Comparison of ENCODE assay signal across 12 cellular contexts in the genomic region with DNA sequence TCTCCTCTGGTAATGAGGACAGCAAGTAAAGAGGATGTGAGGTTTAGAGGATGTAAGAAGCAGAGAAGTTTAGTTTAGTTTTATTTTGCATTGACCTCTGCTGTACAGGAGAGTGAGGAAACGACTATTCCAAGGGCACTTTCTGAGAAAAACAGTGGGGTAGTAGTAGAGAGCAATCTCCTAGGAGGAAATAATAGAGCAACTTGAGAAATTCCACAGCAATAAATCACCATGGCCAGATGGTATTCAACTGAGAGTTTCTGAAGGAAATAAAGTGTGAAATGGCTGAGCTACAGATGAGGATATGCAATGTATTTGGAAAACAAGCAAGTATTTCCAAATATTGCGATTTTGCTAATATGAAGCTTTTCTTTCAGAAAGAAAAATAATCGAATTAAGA.
DNase-seq lines count a peak whose midpoint lies in the region; ATAC-seq, FAIRE-seq and TF ChIP-seq lines count a peak whose summit lies in the region.
"Had no signal": no experiment of that assay in that cellular context is flagged by ENCODE, and none has a peak within 500 bp of the region (broad histone marks: within the 10 kb centered on the region; RNA-seq: fewer than 3 reads in every experiment).

No MANE protein-coding gene starts in this region.

- peak overlapping the region; percentile 11 for H3K27ac Mint-ChIP-seq in progenitor cell of endocrine pancreas

- peaks cover 16% of the 10 kb centered on the region for H3K9me3 Mint-ChIP-seq in progenitor cell of endocrine pancreas (ENCODE audit: low read depth)

- DNase-seq in G401 (ENCODE audit: low spot score) (peak; percentile 65), RCC 7860 (ENCODE audit: low spot score) (peak; percentile 23), fibroblast of mammary gland (ENCODE audit: low read depth) (peak; percentile 80), progenitor cell of endocrine pancreas (ENCODE audit: low spot score, unreplicated experiment) (no peak), NCI-H345 treated with DMSO at 0.1 percent for 48 hours (lab: John Stamatoyannopoulos, UW; ENCODE audit: unreplicated experiment) (no peak), superior temporal gyrus (ENCODE audit: extremely low spot score) (no peak)
- DNase-seq: activated CD4-positive, alpha-beta T cell treated with anti-CD3 and anti-CD28 coated beads for 48 hours; activated naive CD4-positive, alpha-beta T cell treated with Interleukin-2 at 50 U/mL for 16 hours; NCI-H510A treated with DMSO at 0.1 percent for 48 hours had no signal

- no peak for FAIRE-seq in RCC 7860 (lab: Jason Lieb, UNC)
- FAIRE-seq: GM18507 had no signal

- in situ Hi-C loops in G401 (cut with HindIII; ENCODE audit: low sequenced_read_pairs): loop anchor here (25.0 kb wide), 1 partner anchor 90 kb away; no protein-coding TSS in a partner anchor

- H3K4me1 Mint-ChIP-seq in progenitor cell of endocrine pancreas (ENCODE audit: low read depth): peaks cover 14% of the 10 kb centered on the region

- TF ChIP-seq CTCF in fibroblast of mammary gland (conservative IDR thresholded peaks at IDR 0.05; ENCODE audit: control insufficient read depth, insufficient read depth, low read depth, low read length): no peak
- no peak for TF ChIP-seq CTCF in progenitor cell of endocrine pancreas (IDR thresholded peaks at IDR 0.05; ENCODE audit: unreplicated experiment)

- ATAC-seq in HG03520 (IDR thresholded peaks at IDR 0.05; ENCODE audit: unreplicated experiment) (no peak), HG03045 (IDR thresholded peaks at IDR 0.05; ENCODE audit: unreplicated experiment) (no peak)

- peaks cover 9% of the 10 kb centered on the region for H3K36me3 Mint-ChIP-seq in progenitor cell of endocrine pancreas (ENCODE audit: insufficient read depth)

- no peak overlapping the region for H3K4me3 Mint-ChIP-seq in progenitor cell of endocrine pancreas (ENCODE audit: low read depth)

- H3K4me3 ChIP-seq in fibroblast of mammary gland (ENCODE audit: control insufficient read depth, low read depth, low read length): no peak overlapping the region

- H3K27me3 Mint-ChIP-seq in progenitor cell of endocrine pancreas: no peaks in the 10 kb centered on the region

Comparison
In these comparisons a context has a peak if more than half of its experiments do, and no peak if none do; other contexts are left out.
1. DNase-seq: peak in G401 (single experiment), RCC 7860 (single experiment) and fibroblast of mammary gland (single experiment); none in progenitor cell of endocrine pancreas (single experiment), NCI-H345 treated with DMSO at 0.1 percent for 48 hours (single experiment) and superior temporal gyrus (single experiment).